22 cellular contexts compared by ENCODE assay signal in genomic region chr15:97817266-97817890, GRCh38.
"Had no signal": no experiment of that assay in that cellular context is flagged by ENCODE, and none has a peak within 500 bp of the region (broad histone marks: within the 10 kb centered on the region; RNA-seq: fewer than 3 reads in every experiment).

No MANE protein-coding gene starts in this region.

- H3K36me3 ChIP-seq: gastrocnemius medialis, heart right ventricle, neural progenitor cell, ovary, tibial artery, upper lobe of left lung, uterus had no signal

- H3K9me3 ChIP-seq: gastrocnemius medialis, ovary, tibial artery, upper lobe of left lung, uterus had no signal

- H3K9ac ChIP-seq: neural progenitor cell had no signal

- H3K4me2 ChIP-seq: neural progenitor cell, smooth muscle cell had no signal

- ATAC-seq: esophagus mucosa; gastrocnemius medialis; heart right ventricle; left lobe of liver; natural killer cell; right cardiac atrium; stimulated activated effector memory CD8-positive, alpha-beta T cell treated with anti-CD3 and anti-CD28 coated beads, Interleukin-12 subunit alpha, Interleukin-12 subunit beta, amount 100 ng/mL, for 72 hours had no signal

- H2AFZ ChIP-seq: neural progenitor cell had no signal

- H3K4me3 ChIP-seq: dorsolateral prefrontal cortex, gastrocnemius medialis, heart right ventricle, neural progenitor cell, ovary, smooth muscle cell, tibial artery, upper lobe of left lung, uterus had no signal

- H3K27ac ChIP-seq: dorsolateral prefrontal cortex, gastrocnemius medialis, heart right ventricle, neural progenitor cell, ovary, tibial artery, upper lobe of left lung, uterus had no signal

- H3K4me1 ChIP-seq: gastrocnemius medialis, heart right ventricle, neural progenitor cell, tibial artery, upper lobe of left lung, uterus had no signal

- H3K27me3 ChIP-seq: gastrocnemius medialis, heart right ventricle, neural progenitor cell, ovary, tibial artery, upper lobe of left lung, uterus had no signal

- DNase-seq: cortex of kidney; dorsolateral prefrontal cortex; effector CD8-positive, alpha-beta T cell; gastrocnemius medialis; heart right ventricle; hypothalamus; kidney glomerular epithelial cell; mammary epithelial cell; natural killer cell; nucleus accumbens; ovary; right cardiac atrium; stimulated activated CD4-positive, alpha-beta T cell treated with anti-CD3 and anti-CD28 coated beads, Interleukin-4, amount 100 ng/mL, for 1 hour; stimulated activated CD8-positive, alpha-beta memory T cell treated with anti-CD3 and anti-CD28 coated beads, Interleukin-4, amount 100 ng/mL, for 48 hours; tibial artery; upper lobe of left lung; uterus had no signal
